ENCODE assay signal across 8 cellular contexts in the genomic region with DNA sequence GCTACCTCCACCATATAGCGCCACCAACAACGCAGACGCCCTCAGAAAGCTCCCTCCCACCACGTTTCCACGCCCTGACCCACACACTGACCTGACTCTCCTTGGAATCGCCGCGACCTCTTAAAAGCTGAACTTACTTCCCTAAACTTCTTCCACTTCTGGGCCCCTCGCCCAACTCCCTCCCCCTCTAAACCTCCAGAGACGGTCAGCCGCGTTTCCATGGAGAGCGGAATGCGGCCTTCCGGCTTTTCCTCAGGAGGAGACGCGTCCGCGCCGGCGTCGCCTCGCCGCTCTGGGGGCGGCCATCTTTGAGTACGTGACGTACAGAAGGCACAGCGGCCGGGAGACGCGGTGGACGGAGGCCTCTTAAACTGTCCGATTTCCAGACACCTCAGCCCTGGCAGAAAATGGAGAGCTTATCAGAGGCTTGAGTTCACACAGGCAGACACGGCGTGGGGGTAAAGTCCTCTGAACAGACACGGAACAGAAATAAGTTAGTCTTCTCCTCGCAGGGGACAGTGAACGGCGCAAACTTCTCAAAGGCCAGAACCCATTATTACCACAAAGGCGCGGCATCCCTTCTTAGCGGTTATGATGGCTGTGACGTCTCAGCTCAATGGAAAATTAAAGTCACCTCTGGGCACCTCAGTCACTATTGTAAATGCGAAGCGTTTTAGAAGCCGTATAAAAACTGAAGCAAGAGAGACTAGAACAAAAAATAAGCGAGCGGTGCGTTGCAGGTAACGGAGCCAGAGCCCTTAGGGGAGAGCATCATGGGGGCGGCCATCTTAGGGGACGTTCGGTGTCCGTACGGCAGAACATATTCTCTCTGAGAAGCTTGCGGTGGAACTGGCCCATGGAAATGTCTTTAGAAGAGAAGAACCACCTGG. TPM values are rescaled to one million over a fixed set of nuclear protein-coding genes. Genes with fewer than 3 reads are reported as not detected.
DNase-seq lines count a peak whose midpoint lies in the region; FAIRE-seq and TF ChIP-seq lines count a peak whose summit lies in the region.

A gene (minus strand): TSS at position 235 of the 890 bp plus-strand sequence. CDS start 1,970 bp downstream, outside the sequence.

- no peak within 1 kb of the TSS for H3K23ac ChIP-seq in neuronal stem cell (ENCODE audit: low read depth, low read length, poor library complexity)

- DNase-seq in Daoy (ENCODE audit: low read depth) (peak; percentile 95), GOT3 (lab: John Stamatoyannopoulos, UW) (peak; percentile 71), SK-N-DZ (ENCODE audit: low spot score) (peak; percentile 81), frontal cortex (ENCODE audit: low spot score in 2 of 2) (peak; percentile 62 to 82), neuronal stem cell (ENCODE audit: low spot score) (peak; percentile 92)
- peak; percentile 82 for DNase-seq in activated naive CD4-positive, alpha-beta T cell treated with anti-CD3 and anti-CD28 coated beads for 36 hours

- peak within 1 kb of the TSS; percentile 93 for H3K4me3 Mint-ChIP-seq in activated naive CD4-positive, alpha-beta T cell treated with anti-CD3 and anti-CD28 coated beads for 36 hours

- peak within 1 kb of the TSS; percentile 96 for H2AFZ ChIP-seq in Loucy (ENCODE audit: low read length)
- peak within 1 kb of the TSS; percentile 94 for H2AFZ ChIP-seq in neuronal stem cell (ENCODE audit: low read length)

- H3K27me3 ChIP-seq in Loucy (ENCODE audit: insufficient read depth, low read length, poor library complexity, severe bottlenecking) (no peaks in the 10 kb centered on the region), neuronal stem cell (ENCODE audit: control insufficient read depth in 3 of 3, insufficient read depth in 3 of 3, low read depth in 1 of 3, low read length in 3 of 3) (no peaks in the 10 kb centered on the region), subcutaneous abdominal adipose tissue (ENCODE audit: control insufficient read depth in 5 of 5, insufficient read depth in 4 of 5, low read length in 5 of 5) (no peaks in the 10 kb centered on the region)

- H3K14ac ChIP-seq in neuronal stem cell (ENCODE audit: low read length) = no peak within 1 kb of the TSS

- no peaks in the 10 kb centered on the region for H3F3A ChIP-seq in Loucy (ENCODE audit: low read depth)

- peak within 1 kb of the TSS; percentile 90 for H3K27ac ChIP-seq in neuronal stem cell (replicated peaks; ENCODE audit: low read length)
- H3K27ac ChIP-seq in subcutaneous abdominal adipose tissue (ENCODE audit: low read depth, low read length) = peak within 1 kb of the TSS; percentile 96

- no peak within 1 kb of the TSS for H4K8ac ChIP-seq in neuronal stem cell (ENCODE audit: low read depth, low read length)

- H3K36me3 ChIP-seq in Loucy (ENCODE audit: insufficient read depth, low read length) (no peaks in the 10 kb centered on the region), neuronal stem cell (replicated peaks in 1 of 2; ENCODE audit: control insufficient read depth in 2 of 2, insufficient read depth in 2 of 2, low read length in 2 of 2) (peaks cover 8 to 37% of the 10 kb centered on the region in 2 donors), subcutaneous abdominal adipose tissue (ENCODE audit: control insufficient read depth in 5 of 5, insufficient read depth in 5 of 5, low read length in 5 of 5) (peaks cover 11 to 21% (median 13%) of the 10 kb centered on the region in 5 donors)

- H2BK12ac ChIP-seq in neuronal stem cell (ENCODE audit: low read length) = no peak within 1 kb of the TSS

- H3K4me1 Mint-ChIP-seq in activated naive CD4-positive, alpha-beta T cell treated with anti-CD3 and anti-CD28 coated beads for 36 hours (ENCODE audit: low read depth) = peaks cover 11% of the 10 kb centered on the region

- H3K18ac ChIP-seq in neuronal stem cell (ENCODE audit: low read length) = peak within 1 kb of the TSS; percentile 90

- no peak within 1 kb of the TSS for H2BK5ac ChIP-seq in neuronal stem cell (ENCODE audit: low read length)

- no peak within 1 kb of the TSS for H2BK120ac ChIP-seq in neuronal stem cell (ENCODE audit: low read depth, low read length)

- WGBS in neuronal stem cell (ENCODE audit: extremely low coverage in 2 of 2, insufficient read length in 2 of 2, insufficient replicate concordance in 1 of 2), 2 donors = no CpG with 5 or more reads among the region's 56 CpGs

- peak within 1 kb of the TSS; percentile 88 for H3K4me2 ChIP-seq in Loucy (ENCODE audit: low read depth, low read length, poor library complexity, severe bottlenecking)
- peak within 1 kb of the TSS; percentile 64 for H3K4me2 ChIP-seq in neuronal stem cell (ENCODE audit: insufficient read depth, low read length, poor library complexity, severe bottlenecking)

- H3K4ac ChIP-seq in neuronal stem cell (ENCODE audit: low read length) = no peak within 1 kb of the TSS

- no peaks in the 10 kb centered on the region for H3K9me2 ChIP-seq in Loucy (replicated peaks; ENCODE audit: low read depth, low read length)

- peak within 1 kb of the TSS; percentile 86 for H3K9ac ChIP-seq in Loucy (ENCODE audit: low read depth, low read length, poor library complexity, severe bottlenecking)
- peak within 1 kb of the TSS; percentile 83 for H3K9ac ChIP-seq in neuronal stem cell (ENCODE audit: low read depth, low read length, poor library complexity)
- H3K9ac ChIP-seq in subcutaneous abdominal adipose tissue (ENCODE audit: low read length in 5 of 5) = peak within 1 kb of the TSS; percentile 87 to 97 (median 88)

- H4K91ac ChIP-seq in neuronal stem cell (ENCODE audit: low read depth, low read length, poor library complexity) = no peak within 1 kb of the TSS

- H3K4me1 ChIP-seq in Loucy (ENCODE audit: insufficient read depth, low read length, poor library complexity, severe bottlenecking) (peaks cover 35% of the 10 kb centered on the region), neuronal stem cell (ENCODE audit: control insufficient read depth in 2 of 2, insufficient read depth in 1 of 2, low read depth in 1 of 2, low read length in 2 of 2) (no peaks in the 10 kb centered on the region), subcutaneous abdominal adipose tissue (ENCODE audit: control insufficient read depth in 5 of 5, insufficient read depth in 5 of 5, low read length in 5 of 5) (peaks cover 0 to 15% (median 10%) of the 10 kb centered on the region in 5 donors)

- H3K4me3 ChIP-seq in Loucy (ENCODE audit: low read length, poor library complexity, severe bottlenecking) (peak within 1 kb of the TSS; percentile 88), neuronal stem cell (ENCODE audit: low read length in 2 of 2) (peak within 1 kb of the TSS; percentile 81 to 91), subcutaneous abdominal adipose tissue (ENCODE audit: low read depth in 1 of 5, low read length in 5 of 5) (peak within 1 kb of the TSS; percentile 84 to 100 (median 92))

- CTCF ChIA-PET in activated naive CD4-positive, alpha-beta T cell treated with anti-CD3 and anti-CD28 coated beads for 36 hours (lab: Charles Lee) = no interaction called here

- no peaks in the 10 kb centered on the region for H3K27me3 Mint-ChIP-seq in activated naive CD4-positive, alpha-beta T cell treated with anti-CD3 and anti-CD28 coated beads for 36 hours (ENCODE audit: low read depth)

- H3K9me3 Mint-ChIP-seq in activated naive CD4-positive, alpha-beta T cell treated with anti-CD3 and anti-CD28 coated beads for 36 hours = peaks cover 43% of the 10 kb centered on the region

- no peaks in the 10 kb centered on the region for H4K20me1 ChIP-seq in Loucy (ENCODE audit: insufficient read depth, low read length, poor library complexity, severe bottlenecking)

- H3K79me1 ChIP-seq in neuronal stem cell (ENCODE audit: low read depth, low read length) = no peaks in the 10 kb centered on the region

- no peak within 1 kb of the TSS for H2AK5ac ChIP-seq in neuronal stem cell (ENCODE audit: low read depth, low read length)

- peak within 1 kb of the TSS; percentile 99 for H3K27ac Mint-ChIP-seq in activated naive CD4-positive, alpha-beta T cell treated with anti-CD3 and anti-CD28 coated beads for 36 hours

- peaks cover 28% of the 10 kb centered on the region for H3K79me2 ChIP-seq in Loucy (ENCODE audit: insufficient read depth, low read length)

- H2BK15ac ChIP-seq in neuronal stem cell (ENCODE audit: low read length) = no peak within 1 kb of the TSS

- peaks cover 75% of the 10 kb centered on the region for H3K36me3 Mint-ChIP-seq in activated naive CD4-positive, alpha-beta T cell treated with anti-CD3 and anti-CD28 coated beads for 36 hours (ENCODE audit: low read depth)

- intact Hi-C loops in activated naive CD4-positive, alpha-beta T cell treated with anti-CD3 and anti-CD28 coated beads for 36 hours (cut with micrococcal nuclease) = loop anchor here (1.0 to 5.0 kb wide), 7 partner anchors 21 to 142 kb away; a partner anchor contains a TSS

- no peak for FAIRE-seq in frontal cortex (lab: Jason Lieb, UNC)

- H3K9me3 ChIP-seq in Loucy (ENCODE audit: insufficient read depth, low read depth, low read length) = no peaks in the 10 kb centered on the region; the same call in 1 of the 2 replicates
- peaks cover 6 to 55% of the 10 kb centered on the region in 2 donors for H3K9me3 ChIP-seq in neuronal stem cell (replicated peaks in 1 of 2; ENCODE audit: control insufficient read depth in 2 of 2, insufficient read depth in 1 of 2, low read depth in 1 of 2, low read length in 2 of 2)
- H3K9me3 ChIP-seq in subcutaneous abdominal adipose tissue (ENCODE audit: control insufficient read depth in 5 of 5, low read length in 5 of 5) = peaks cover 5 to 24% (median 17%) of the 10 kb centered on the region in 5 donors

- TF ChIP-seq CTCF in Loucy (conservative IDR thresholded peaks at IDR 0.05; ENCODE audit: low read length) = no peak

RNA-seq across cellular contexts. Expression of the gene that starts here (rescaled TPM):
- total RNA-seq in Daoy (2014; rRNA removed; shearing (Covaris generic)) = 7.3 and 9.0 TPM in 2 replicates
- 4.2 and 9.7 TPM in 2 replicates for polyA plus RNA-seq in SK-N-DZ (2014; cell fraction: cytosol; rRNA removed)
- 11.0 and 13.3 TPM in 2 replicates for polyA plus RNA-seq in SK-N-DZ (2014; cell fraction: nucleus; rRNA removed)
- total RNA-seq in activated naive CD4-positive, alpha-beta T cell treated with anti-CD3 and anti-CD28 coated beads for 36 hours = 1 to 10 TPM; 6.2 to 6.7 TPM
- total RNA-seq in frontal cortex = 18.8 TPM
- 11.8 TPM for polyA plus RNA-seq in neuronal stem cell (2013, experiment 1 of 2)
- 11.9 TPM for polyA plus RNA-seq in neuronal stem cell (2013, experiment 2 of 2)

Comparison
In these comparisons a context has a peak if more than half of its experiments do, and no peak if none do; other contexts are left out.
1. Peak in every context shown above with its lines: DNase-seq, H3K4me3 ChIP-seq and H3K27ac ChIP-seq.